8 cellular contexts compared by ENCODE assay signal in the genomic region with DNA sequence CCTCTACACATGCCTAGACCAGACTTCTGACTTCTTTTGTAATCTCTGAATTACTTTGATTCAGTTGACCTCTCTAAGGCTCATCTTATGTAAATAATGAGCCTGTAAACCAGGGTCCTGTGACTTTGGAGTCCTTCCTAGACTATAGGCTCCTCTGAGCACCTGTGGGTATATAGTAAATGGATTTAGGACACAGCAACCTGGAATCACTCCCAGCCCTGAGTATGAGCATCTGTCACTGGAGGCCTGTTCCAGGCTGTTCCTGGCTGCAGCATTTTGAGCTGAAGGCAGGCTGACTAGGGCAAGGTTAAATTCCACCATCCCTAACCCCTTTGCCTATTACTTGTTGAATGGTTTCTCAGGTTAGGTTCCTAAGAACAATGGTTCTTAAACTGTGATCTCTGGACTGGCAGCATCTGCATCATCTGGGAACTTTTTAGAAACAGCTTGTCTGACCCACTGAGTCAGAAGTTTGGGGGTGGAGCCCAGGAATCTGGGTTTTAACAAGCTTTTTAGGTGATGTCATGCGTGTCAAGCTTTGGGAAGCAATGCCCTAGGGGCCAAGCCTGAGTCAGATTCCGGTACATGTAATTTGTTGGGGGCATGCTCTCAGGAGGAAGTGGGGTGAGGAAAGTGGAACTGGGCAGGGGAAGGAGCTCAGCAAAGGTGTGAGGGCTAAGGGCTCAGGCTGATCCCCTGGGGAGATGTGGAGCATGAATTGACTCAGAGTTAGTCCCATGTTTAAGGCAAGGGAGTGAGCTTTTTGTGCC. TPM values are rescaled to one million over a fixed set of nuclear protein-coding genes. Genes with fewer than 3 reads are reported as not detected.
DNase-seq lines count a peak whose midpoint lies in the region; ATAC-seq lines count a peak whose summit lies in the region.

No MANE protein-coding gene starts in this region.

- no peak overlapping the region for H3K27ac Mint-ChIP-seq in activated T-helper 17 cell treated with anti-CD3 and anti-CD28 coated beads, Interleukin-2, amount 50 U/mL, for 72 hours

- H3K36me3 Mint-ChIP-seq in activated T-helper 17 cell treated with anti-CD3 and anti-CD28 coated beads, Interleukin-2, amount 50 U/mL, for 72 hours (ENCODE audit: low read depth), result no peaks in the 10 kb centered on the region

- H3K27me3 Mint-ChIP-seq in activated T-helper 17 cell treated with anti-CD3 and anti-CD28 coated beads, Interleukin-2, amount 50 U/mL, for 72 hours, result no peaks in the 10 kb centered on the region

- intact Hi-C loops in Right ventricle myocardium superior (cut with DNase I), result no loop called here

- H3K9me3 Mint-ChIP-seq in activated T-helper 17 cell treated with anti-CD3 and anti-CD28 coated beads, Interleukin-2, amount 50 U/mL, for 72 hours, result no peaks in the 10 kb centered on the region

- peaks cover 6% of the 10 kb centered on the region for H3K4me1 Mint-ChIP-seq in activated T-helper 17 cell treated with anti-CD3 and anti-CD28 coated beads, Interleukin-2, amount 50 U/mL, for 72 hours

- H3K4me3 Mint-ChIP-seq in activated T-helper 17 cell treated with anti-CD3 and anti-CD28 coated beads, Interleukin-2, amount 50 U/mL, for 72 hours, result no peak overlapping the region

- ATAC-seq in GM18861 (IDR thresholded peaks at IDR 0.05; ENCODE audit: unreplicated experiment) (peak; percentile 66), HG02642 (IDR thresholded peaks at IDR 0.05; ENCODE audit: poor library complexity, unreplicated experiment) (peak; percentile 74), Right ventricle myocardium superior (ENCODE audit: poor library complexity) (peak; percentile 43)
- no peak for ATAC-seq in activated T-helper 17 cell treated with anti-CD3 and anti-CD28 coated beads, Interleukin-2, amount 50 U/mL, for 72 hours (replicated peaks)

- DNase-seq in NOMO-1 treated with DMSO at 0.1 percent for 48 hours (lab: John Stamatoyannopoulos, UW; ENCODE audit: unreplicated experiment) (peak; percentile 55), Right ventricle myocardium superior (no peak), pons (ENCODE audit: low spot score) (no peak), RPMI8226 (no peak)
- DNase-seq in stimulated activated CD4-positive, alpha-beta T cell treated with anti-CD3 and anti-CD28 coated beads, Interleukin-12 subunit alpha, Interleukin-12 subunit beta, amount 100 ng/mL, for 4 hours, result no peak

RNA-seq across cellular contexts. Expression of a gene that starts 28.2 kb away (rescaled TPM):
- total RNA-seq in Right ventricle myocardium superior, result 2.8 TPM
- total RNA-seq in activated T-helper 17 cell treated with anti-CD3 and anti-CD28 coated beads, Interleukin-2, amount 50 U/mL, for 72 hours, result 1 to 10 TPM in 1 of 2 donors, under 1 TPM in 1; 0.74 to 1.4 TPM

RNA-seq across cellular contexts. Expression of a gene that starts 47.5 kb away (rescaled TPM):
- 40.4 TPM for total RNA-seq in Right ventricle myocardium superior
- total RNA-seq in activated T-helper 17 cell treated with anti-CD3 and anti-CD28 coated beads, Interleukin-2, amount 50 U/mL, for 72 hours, result under 1 TPM in 1 of 2 donors, not detected in 1; 0.21 TPM

Comparison
In these comparisons a context has a peak if more than half of its experiments do, and no peak if none do; other contexts are left out.
1. RNA of a gene that starts 47.5 kb away (total RNA-seq): 40.4 TPM in Right ventricle myocardium superior (single experiment); 0.21 TPM in activated T-helper 17 cell treated with anti-CD3 and anti-CD28 coated beads, Interleukin-2, amount 50 U/mL, for 72 hours; every median in the first group is over 10 times any median in the second.